In the genomic region with DNA sequence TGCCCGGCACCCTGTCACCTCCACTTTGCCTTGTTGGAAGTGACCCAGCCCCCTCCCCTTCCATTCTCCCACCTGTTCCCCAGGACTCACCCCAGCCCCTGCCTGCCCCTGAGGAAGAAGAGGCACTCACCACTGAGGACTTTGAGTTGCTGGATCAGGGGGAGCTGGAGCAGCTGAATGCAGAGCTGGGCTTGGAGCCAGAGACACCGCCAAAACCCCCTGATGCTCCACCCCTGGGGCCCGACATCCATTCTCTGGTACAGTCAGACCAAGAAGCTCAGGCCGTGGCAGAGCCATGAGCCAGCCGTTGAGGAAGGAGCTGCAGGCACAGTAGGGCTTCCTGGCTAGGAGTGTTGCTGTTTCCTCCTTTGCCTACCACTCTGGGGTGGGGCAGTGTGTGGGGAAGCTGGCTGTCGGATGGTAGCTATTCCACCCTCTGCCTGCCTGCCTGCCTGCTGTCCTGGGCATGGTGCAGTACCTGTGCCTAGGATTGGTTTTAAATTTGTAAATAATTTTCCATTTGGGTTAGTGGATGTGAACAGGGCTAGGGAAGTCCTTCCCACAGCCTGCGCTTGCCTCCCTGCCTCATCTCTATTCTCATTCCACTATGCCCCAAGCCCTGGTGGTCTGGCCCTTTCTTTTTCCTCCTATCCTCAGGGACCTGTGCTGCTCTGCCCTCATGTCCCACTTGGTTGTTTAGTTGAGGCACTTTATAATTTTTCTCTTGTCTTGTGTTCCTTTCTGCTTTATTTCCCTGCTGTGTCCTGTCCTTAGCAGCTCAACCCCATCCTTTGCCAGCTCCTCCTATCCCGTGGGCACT, we compare ENCODE assay signal across 15 cellular contexts. TPM values are rescaled to one million over a fixed set of nuclear protein-coding genes. Genes with fewer than 3 reads are reported as not detected.
DNase-seq lines count a peak whose midpoint lies in the region; ATAC-seq and TF ChIP-seq lines count a peak whose summit lies in the region.
"Had no signal": no experiment of that assay in that cellular context is flagged by ENCODE, and none has a peak within 500 bp of the region (broad histone marks: within the 10 kb centered on the region; RNA-seq: fewer than 3 reads in every experiment).

No MANE protein-coding gene starts in this region.

- peaks cover 0 to 3% (median 0%) of the 10 kb centered on the region in 3 donors for H3K27me3 Mint-ChIP-seq in CD14-positive monocyte (ENCODE audit: low read depth in 3 of 3)
- H3K27me3 Mint-ChIP-seq in CD4-positive, alpha-beta memory T cell: no peaks in the 10 kb centered on the region
- H3K27me3 Mint-ChIP-seq in activated naive CD8-positive, alpha-beta T cell: no peaks in the 10 kb centered on the region
- no peaks in the 10 kb centered on the region for H3K27me3 Mint-ChIP-seq in naive thymus-derived CD4-positive, alpha-beta T cell
- H3K27me3 Mint-ChIP-seq: activated naive CD4-positive, alpha-beta T cell treated with anti-CD3 and anti-CD28 coated beads, Interleukin-2, amount 50 U/mL, for 24 hours had no signal

- ATAC-seq in naive thymus-derived CD4-positive, alpha-beta T cell: no peak
- no peak for ATAC-seq in HG02623 (IDR thresholded peaks at IDR 0.05; ENCODE audit: unreplicated experiment)

- CTCF ChIA-PET in CD4-positive, alpha-beta memory T cell (lab: Charles Lee; ENCODE audit: partially characterized antibody): interaction anchor here (1.0 to 5.6 kb wide), 5 partner anchors 10 to 112 kb away, joined by 3 to 22 read pairs (median 3); a partner anchor contains a TSS
- CTCF ChIA-PET in naive thymus-derived CD4-positive, alpha-beta T cell (lab: Charles Lee): interaction anchor here (0.9 to 1.9 kb wide), 6 partner anchors 9 to 24 kb away, joined by 3 to 7 read pairs (median 4); a partner anchor contains a TSS

- no peaks in the 10 kb centered on the region for H3K27me3 ChIP-seq in CD4-positive, alpha-beta memory T cell (ENCODE audit: insufficient read depth, low read length)
- no peaks in the 10 kb centered on the region for H3K27me3 ChIP-seq in naive thymus-derived CD4-positive, alpha-beta T cell (ENCODE audit: control insufficient read depth in 2 of 2, insufficient read depth in 2 of 2, low read length in 2 of 2)

- H3K36me3 ChIP-seq in CD4-positive, alpha-beta memory T cell (ENCODE audit: insufficient read depth, low read length): peaks cover 50% of the 10 kb centered on the region
- peaks cover 24 to 58% (median 35%) of the 10 kb centered on the region in 3 experiments for H3K36me3 ChIP-seq in naive thymus-derived CD4-positive, alpha-beta T cell (ENCODE audit: control insufficient read depth in 2 of 3, insufficient read depth in 3 of 3, low read length in 3 of 3)

- no peak overlapping the region for H3K4me3 Mint-ChIP-seq in CD14-positive monocyte
- H3K4me3 Mint-ChIP-seq in CD4-positive, alpha-beta memory T cell: peak overlapping the region in 1 of 8 donors; percentile 63
- peak overlapping the region; percentile 17 for H3K4me3 Mint-ChIP-seq in activated naive CD8-positive, alpha-beta T cell
- H3K4me3 Mint-ChIP-seq in naive thymus-derived CD4-positive, alpha-beta T cell: peak overlapping the region in 5 of 10 donors; percentile 10 to 98 (median 32)
- H3K4me3 Mint-ChIP-seq: activated naive CD4-positive, alpha-beta T cell treated with anti-CD3 and anti-CD28 coated beads, Interleukin-2, amount 50 U/mL, for 24 hours had no signal

- no peak overlapping the region for H3K4me3 ChIP-seq in CD4-positive, alpha-beta memory T cell (ENCODE audit: low read length in 2 of 2)
- H3K4me3 ChIP-seq in naive thymus-derived CD4-positive, alpha-beta T cell (ENCODE audit: low read length): no peak overlapping the region
- H3K4me3 ChIP-seq: thoracic aorta had no signal

- peaks cover 45% of the 10 kb centered on the region for H3K4me1 ChIP-seq in CD4-positive, alpha-beta memory T cell (ENCODE audit: insufficient read depth, low read length)
- H3K4me1 ChIP-seq in naive thymus-derived CD4-positive, alpha-beta T cell (ENCODE audit: control insufficient read depth in 2 of 2, insufficient read depth in 2 of 2, low read length in 2 of 2): peaks cover 20 to 26% of the 10 kb centered on the region in 2 donors

- DNase-seq in CD14-positive monocyte (ENCODE audit: low spot score) (no peak), NCI-H510A (lab: John Stamatoyannopoulos, UW) (no peak), COLO829 (ENCODE audit: low spot score) (no peak)
- no peak for DNase-seq in CD4-positive, alpha-beta memory T cell
- DNase-seq in naive thymus-derived CD4-positive, alpha-beta T cell: peak in 1 of 9 donors; percentile 12
- DNase-seq: C1 segment of cervical spinal cord; effector CD4-positive, alpha-beta T cell; hippocampal formation; NCI-H1436; NCI-H226; SIG-M5 had no signal

- no peak for TF ChIP-seq CTCF in CD14-positive monocyte (IDR thresholded peaks at IDR 0.05)

- H3K4me1 Mint-ChIP-seq in CD14-positive monocyte: peaks cover 44% of the 10 kb centered on the region
- peaks cover 27 to 56% (median 38%) of the 10 kb centered on the region in 4 donors for H3K4me1 Mint-ChIP-seq in CD4-positive, alpha-beta memory T cell
- H3K4me1 Mint-ChIP-seq in activated naive CD8-positive, alpha-beta T cell (ENCODE audit: low read depth): peaks cover 48% of the 10 kb centered on the region
- peaks cover 35 to 58% (median 54%) of the 10 kb centered on the region in 7 donors for H3K4me1 Mint-ChIP-seq in naive thymus-derived CD4-positive, alpha-beta T cell

- H3K27ac ChIP-seq in CD4-positive, alpha-beta memory T cell (ENCODE audit: low read depth, low read length): peak overlapping the region; percentile 15
- peak overlapping the region; percentile 38 for H3K27ac ChIP-seq in naive thymus-derived CD4-positive, alpha-beta T cell (ENCODE audit: low read depth, low read length)
- H3K27ac ChIP-seq: thoracic aorta had no signal

- POLR2A ChIA-PET in CD4-positive, alpha-beta memory T cell (lab: Charles Lee; ENCODE audit: partially characterized antibody): interaction anchor here (1.1 to 5.3 kb wide), 5 partner anchors 17 to 97 kb away, joined by 4 to 44 read pairs (median 6); a partner anchor contains a TSS
- POLR2A ChIA-PET in naive thymus-derived CD4-positive, alpha-beta T cell (lab: Charles Lee): interaction anchor here (0.6 to 5.4 kb wide), 7 partner anchors 11 to 97 kb away, joined by 3 to 47 read pairs (median 5); a partner anchor contains a TSS

- peaks cover 57 to 69% of the 10 kb centered on the region in 2 donors for H3K36me3 Mint-ChIP-seq in CD14-positive monocyte
- H3K36me3 Mint-ChIP-seq in CD4-positive, alpha-beta memory T cell: peaks cover 32 to 61% of the 10 kb centered on the region in 2 donors
- H3K36me3 Mint-ChIP-seq in activated naive CD8-positive, alpha-beta T cell: peaks cover 7% of the 10 kb centered on the region
- peaks cover 0 to 39% (median 12%) of the 10 kb centered on the region in 5 donors for H3K36me3 Mint-ChIP-seq in naive thymus-derived CD4-positive, alpha-beta T cell

- H3K9me3 Mint-ChIP-seq in CD14-positive monocyte: peaks cover 0 to 2% (median 0%) of the 10 kb centered on the region in 7 donors
- no peaks in the 10 kb centered on the region for H3K9me3 Mint-ChIP-seq in CD4-positive, alpha-beta memory T cell
- H3K9me3 Mint-ChIP-seq in activated naive CD8-positive, alpha-beta T cell (ENCODE audit: low read depth): no peaks in the 10 kb centered on the region
- peaks cover 0 to 1% (median 0%) of the 10 kb centered on the region in 11 donors for H3K9me3 Mint-ChIP-seq in naive thymus-derived CD4-positive, alpha-beta T cell
- H3K9me3 Mint-ChIP-seq: activated naive CD4-positive, alpha-beta T cell treated with anti-CD3 and anti-CD28 coated beads, Interleukin-2, amount 50 U/mL, for 24 hours had no signal

- intact Hi-C loops in CD14-positive monocyte (cut with micrococcal nuclease): no loop called here
- intact Hi-C loops in CD4-positive, alpha-beta memory T cell (cut with micrococcal nuclease): no loop called here
- intact Hi-C loops in naive thymus-derived CD4-positive, alpha-beta T cell (cut with micrococcal nuclease): no loop called here

- H3K27ac Mint-ChIP-seq in CD14-positive monocyte: peak overlapping the region in 5 of 7 donors; percentile 22 to 50 (median 27)
- H3K27ac Mint-ChIP-seq in CD4-positive, alpha-beta memory T cell: peak overlapping the region in 6 of 7 donors; percentile 29 to 89 (median 68)
- H3K27ac Mint-ChIP-seq in activated naive CD8-positive, alpha-beta T cell: peak overlapping the region; percentile 70
- peak overlapping the region in 8 of 9 donors; percentile 41 to 78 (median 66) for H3K27ac Mint-ChIP-seq in naive thymus-derived CD4-positive, alpha-beta T cell

- no peaks in the 10 kb centered on the region for H3K9me3 ChIP-seq in CD4-positive, alpha-beta memory T cell (ENCODE audit: control insufficient read depth in 1 of 2, low read length in 2 of 2)
- no peaks in the 10 kb centered on the region for H3K9me3 ChIP-seq in naive thymus-derived CD4-positive, alpha-beta T cell (ENCODE audit: control insufficient read depth in 2 of 3, low read length in 3 of 3)
- H3K9me3 ChIP-seq: thoracic aorta had no signal

RNA-seq across cellular contexts. Expression of a gene that starts 4.5 kb away (rescaled TPM):
- polyA plus RNA-seq in CD14-positive monocyte: 10 to 100 TPM; 37.7 to 39.4 TPM
- total RNA-seq in CD4-positive, alpha-beta memory T cell: 100 to 1,000 TPM; 123 to 128 TPM
- polyA plus RNA-seq in CD4-positive, alpha-beta memory T cell: 10 to 100 TPM; 76.5 to 82.2 TPM
- 100 to 1,000 TPM in 2 of 5 experiments, 10 to 100 TPM in 3; 70.2 to 124 (median 90.9) TPM for total RNA-seq in naive thymus-derived CD4-positive, alpha-beta T cell
- polyA plus RNA-seq in naive thymus-derived CD4-positive, alpha-beta T cell: 10 to 100 TPM; 58.5 to 62.4 TPM

RNA-seq across cellular contexts. Expression of a gene that starts 5.8 kb away (rescaled TPM):
- polyA plus RNA-seq in CD14-positive monocyte: 10 to 100 TPM; 68.8 to 71.3 TPM
- total RNA-seq in CD4-positive, alpha-beta memory T cell: 10 to 100 TPM; 79.3 to 83.3 TPM
- polyA plus RNA-seq in CD4-positive, alpha-beta memory T cell: 10 to 100 TPM; 76.5 to 82.2 TPM
- total RNA-seq in naive thymus-derived CD4-positive, alpha-beta T cell: 10 to 100 TPM; 48.2 to 77.6 (median 64.5) TPM
- 10 to 100 TPM; 48.2 to 68.7 TPM for polyA plus RNA-seq in naive thymus-derived CD4-positive, alpha-beta T cell

RNA-seq across cellular contexts. Expression of a gene that starts 12.7 kb away (rescaled TPM):
- polyA plus RNA-seq in CD14-positive monocyte: not detected
- total RNA-seq in CD4-positive, alpha-beta memory T cell: 10 to 100 TPM; 11.8 to 12.1 TPM
- not detected for polyA plus RNA-seq in CD4-positive, alpha-beta memory T cell
- 1 to 10 TPM in 4 of 5 experiments, under 1 TPM in 1; 0.69 to 8.6 (median 3.0) TPM for total RNA-seq in naive thymus-derived CD4-positive, alpha-beta T cell
- under 1 TPM in 1 of 2 donors, not detected in 1; 0.08 TPM for polyA plus RNA-seq in naive thymus-derived CD4-positive, alpha-beta T cell

RNA-seq across cellular contexts. Expression of a gene that starts 21.9 kb away (rescaled TPM):
- 10 to 100 TPM; 20.3 to 20.9 TPM for polyA plus RNA-seq in CD14-positive monocyte
- total RNA-seq in CD4-positive, alpha-beta memory T cell: 10 to 100 TPM; 14.1 to 15.5 TPM
- 10 to 100 TPM; 25.5 to 27.5 TPM for polyA plus RNA-seq in CD4-positive, alpha-beta memory T cell
- 10 to 100 TPM; 11.4 to 24.0 (median 17.9) TPM for total RNA-seq in naive thymus-derived CD4-positive, alpha-beta T cell
- 10 to 100 TPM; 24.5 to 32.7 TPM for polyA plus RNA-seq in naive thymus-derived CD4-positive, alpha-beta T cell

RNA-seq across cellular contexts. Expression of a gene that starts 24.0 kb away (rescaled TPM):
- 10 to 100 TPM; 45.7 to 53.2 TPM for polyA plus RNA-seq in CD14-positive monocyte
- 10 to 100 TPM; 73.3 to 79.8 TPM for total RNA-seq in CD4-positive, alpha-beta memory T cell
- polyA plus RNA-seq in CD4-positive, alpha-beta memory T cell: 10 to 100 TPM; 76.3 to 81.5 TPM
- total RNA-seq in naive thymus-derived CD4-positive, alpha-beta T cell: 10 to 100 TPM; 50.1 to 79.5 (median 71.3) TPM
- polyA plus RNA-seq in naive thymus-derived CD4-positive, alpha-beta T cell: 10 to 100 TPM; 72.4 to 90.7 TPM
